Comparison of ENCODE assay signal across 2 cellular contexts in genomic region chr3:170614214-170614966, GRCh38.
TF ChIP-seq lines count a peak whose summit lies in the region.

No MANE protein-coding gene starts in this region.

TF ChIP-seq in HCT116, 20 proteins besides CTCF, POLR2A, EP300 and RAD21 (continued from another document):
- TF ChIP-seq ZBTB33 (IDR thresholded peaks at IDR 0.05; ENCODE audit: extremely low read depth, insufficient replicate concordance, low read length) (no peak), SIN3A (IDR thresholded peaks at IDR 0.05; ENCODE audit: low read depth) (no peak), CBX3 (IDR thresholded peaks at IDR 0.05; ENCODE audit: low read depth) (no peak), ELF1 (IDR thresholded peaks at IDR 0.05; ENCODE audit: borderline replicate concordance, low read depth) (no peak), TCF7L2 (IDR thresholded peaks at IDR 0.05; ENCODE audit: borderline replicate concordance, extremely low read depth, insufficient read depth, insufficient read length) (no peak), FOSL1 (IDR thresholded peaks at IDR 0.05; ENCODE audit: low read depth) (peak; percentile 42), CEBPB (IDR thresholded peaks at IDR 0.05; ENCODE audit: low read depth) (peak; percentile 89), EZH2 (IDR thresholded peaks at IDR 0.05) (no peak), JUND (IDR thresholded peaks at IDR 0.05) (peak; percentile 55), EZH2phosphoT487 (IDR thresholded peaks at IDR 0.05; ENCODE audit: borderline replicate concordance) (no peak), ZNF274 (IDR thresholded peaks at IDR 0.05; ENCODE audit: low read depth, low read length) (no peak), POLR2AphosphoS5 (IDR thresholded peaks at IDR 0.05; ENCODE audit: low read depth, low read length) (no peak), SRF (IDR thresholded peaks at IDR 0.05; ENCODE audit: low read depth) (no peak), ZFX (IDR thresholded peaks at IDR 0.05) (no peak), SP1 (IDR thresholded peaks at IDR 0.05; ENCODE audit: low read depth) (no peak), YY1 (IDR thresholded peaks at IDR 0.05; ENCODE audit: extremely low read depth, insufficient replicate concordance, low read depth, low read length) (no peak)
- TF ChIP-seq, protein P1, sequence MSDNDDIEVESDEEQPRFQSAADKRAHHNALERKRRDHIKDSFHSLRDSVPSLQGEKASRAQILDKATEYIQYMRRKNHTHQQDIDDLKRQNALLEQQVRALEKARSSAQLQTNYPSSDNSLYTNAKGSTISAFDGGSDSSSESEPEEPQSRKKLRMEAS (IDR thresholded peaks at IDR 0.05), result no peak
- TF ChIP-seq, protein P2, sequence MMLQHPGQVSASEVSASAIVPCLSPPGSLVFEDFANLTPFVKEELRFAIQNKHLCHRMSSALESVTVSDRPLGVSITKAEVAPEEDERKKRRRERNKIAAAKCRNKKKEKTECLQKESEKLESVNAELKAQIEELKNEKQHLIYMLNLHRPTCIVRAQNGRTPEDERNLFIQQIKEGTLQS (IDR thresholded peaks at IDR 0.05), result no peak
- TF ChIP-seq, protein P3, sequence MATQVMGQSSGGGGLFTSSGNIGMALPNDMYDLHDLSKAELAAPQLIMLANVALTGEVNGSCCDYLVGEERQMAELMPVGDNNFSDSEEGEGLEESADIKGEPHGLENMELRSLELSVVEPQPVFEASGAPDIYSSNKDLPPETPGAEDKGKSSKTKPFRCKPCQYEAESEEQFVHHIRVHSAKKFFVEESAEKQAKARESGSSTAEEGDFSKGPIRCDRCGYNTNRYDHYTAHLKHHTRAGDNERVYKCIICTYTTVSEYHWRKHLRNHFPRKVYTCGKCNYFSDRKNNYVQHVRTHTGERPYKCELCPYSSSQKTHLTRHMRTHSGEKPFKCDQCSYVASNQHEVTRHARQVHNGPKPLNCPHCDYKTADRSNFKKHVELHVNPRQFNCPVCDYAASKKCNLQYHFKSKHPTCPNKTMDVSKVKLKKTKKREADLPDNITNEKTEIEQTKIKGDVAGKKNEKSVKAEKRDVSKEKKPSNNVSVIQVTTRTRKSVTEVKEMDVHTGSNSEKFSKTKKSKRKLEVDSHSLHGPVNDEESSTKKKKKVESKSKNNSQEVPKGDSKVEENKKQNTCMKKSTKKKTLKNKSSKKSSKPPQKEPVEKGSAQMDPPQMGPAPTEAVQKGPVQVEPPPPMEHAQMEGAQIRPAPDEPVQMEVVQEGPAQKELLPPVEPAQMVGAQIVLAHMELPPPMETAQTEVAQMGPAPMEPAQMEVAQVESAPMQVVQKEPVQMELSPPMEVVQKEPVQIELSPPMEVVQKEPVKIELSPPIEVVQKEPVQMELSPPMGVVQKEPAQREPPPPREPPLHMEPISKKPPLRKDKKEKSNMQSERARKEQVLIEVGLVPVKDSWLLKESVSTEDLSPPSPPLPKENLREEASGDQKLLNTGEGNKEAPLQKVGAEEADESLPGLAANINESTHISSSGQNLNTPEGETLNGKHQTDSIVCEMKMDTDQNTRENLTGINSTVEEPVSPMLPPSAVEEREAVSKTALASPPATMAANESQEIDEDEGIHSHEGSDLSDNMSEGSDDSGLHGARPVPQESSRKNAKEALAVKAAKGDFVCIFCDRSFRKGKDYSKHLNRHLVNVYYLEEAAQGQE (IDR thresholded peaks at IDR 0.05; ENCODE audit: low read depth), result no peak

TF ChIP-seq in SK-N-SH, 30 proteins besides CTCF, POLR2A, EP300 and RAD21:
- TF ChIP-seq FOSL2 (IDR thresholded peaks at IDR 0.05; ENCODE audit: borderline replicate concordance, low read depth), result peak; percentile 96
- TF ChIP-seq EZH2phosphoT487 (IDR thresholded peaks at IDR 0.05; ENCODE audit: borderline replicate concordance, low read depth), result no peak
- TF ChIP-seq NFIC (IDR thresholded peaks at IDR 0.05; ENCODE audit: borderline replicate concordance), result peak; percentile 81
- TF ChIP-seq, protein P4, sequence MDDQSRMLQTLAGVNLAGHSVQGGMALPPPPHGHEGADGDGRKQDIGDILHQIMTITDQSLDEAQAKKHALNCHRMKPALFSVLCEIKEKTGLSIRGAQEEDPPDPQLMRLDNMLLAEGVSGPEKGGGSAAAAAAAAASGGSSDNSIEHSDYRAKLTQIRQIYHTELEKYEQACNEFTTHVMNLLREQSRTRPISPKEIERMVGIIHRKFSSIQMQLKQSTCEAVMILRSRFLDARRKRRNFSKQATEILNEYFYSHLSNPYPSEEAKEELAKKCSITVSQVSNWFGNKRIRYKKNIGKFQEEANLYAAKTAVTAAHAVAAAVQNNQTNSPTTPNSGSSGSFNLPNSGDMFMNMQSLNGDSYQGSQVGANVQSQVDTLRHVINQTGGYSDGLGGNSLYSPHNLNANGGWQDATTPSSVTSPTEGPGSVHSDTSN (IDR thresholded peaks at IDR 0.05), result peak; percentile 28; the same call in 1 of the 2 replicates
- TF ChIP-seq JUND (IDR thresholded peaks at IDR 0.05), result peak; percentile 87
- peak; percentile 86 for TF ChIP-seq MEF2A (IDR thresholded peaks at IDR 0.05; ENCODE audit: borderline replicate concordance, low read depth)
- no peak for TF ChIP-seq MXI1 (IDR thresholded peaks at IDR 0.05; ENCODE audit: low read depth, low read length)
- TF ChIP-seq GATA2 (CRISPR knock-in tag; IDR thresholded peaks at IDR 0.05), result no peak
- TF ChIP-seq TCF12 (IDR thresholded peaks at IDR 0.05), result peak; percentile 73
- TF ChIP-seq FOXM1 (IDR thresholded peaks at IDR 0.05; ENCODE audit: low read depth), result no peak
- TF ChIP-seq, protein P3 (IDR thresholded peaks at IDR 0.05; ENCODE audit: low read depth, low read length), result peak; percentile 83
- peak; percentile 41; the same call in 1 of the 2 replicates for TF ChIP-seq YY1 (IDR thresholded peaks at IDR 0.05; ENCODE audit: low read depth)
